1 cellular context compared by ENCODE assay signal in the genomic region with DNA sequence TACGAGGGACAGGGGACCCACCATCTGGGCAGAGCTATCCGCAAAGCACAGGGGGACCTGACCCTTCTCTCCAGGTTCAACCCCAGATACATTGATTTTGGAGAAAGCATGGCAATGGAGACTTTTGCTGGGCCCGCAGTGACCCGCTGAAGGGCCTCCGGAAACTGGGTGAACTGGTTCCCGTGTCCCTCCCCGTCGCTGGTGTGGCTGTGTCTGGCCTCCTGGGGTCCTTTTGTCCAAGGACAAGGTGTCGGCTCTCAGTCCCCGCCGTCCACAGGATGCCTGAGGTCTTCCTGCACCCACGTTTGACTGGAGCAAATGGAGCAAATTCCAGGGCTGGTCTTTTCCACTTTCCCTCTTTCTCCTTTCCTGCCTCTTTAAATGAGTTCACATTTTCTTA.
TF ChIP-seq lines count a peak whose summit lies in the region.

No MANE protein-coding gene starts in this region.

TF ChIP-seq in GM23338, 12 proteins besides CTCF, POLR2A, EP300 and RAD21 (continued from another document):
- TF ChIP-seq, protein P1, sequence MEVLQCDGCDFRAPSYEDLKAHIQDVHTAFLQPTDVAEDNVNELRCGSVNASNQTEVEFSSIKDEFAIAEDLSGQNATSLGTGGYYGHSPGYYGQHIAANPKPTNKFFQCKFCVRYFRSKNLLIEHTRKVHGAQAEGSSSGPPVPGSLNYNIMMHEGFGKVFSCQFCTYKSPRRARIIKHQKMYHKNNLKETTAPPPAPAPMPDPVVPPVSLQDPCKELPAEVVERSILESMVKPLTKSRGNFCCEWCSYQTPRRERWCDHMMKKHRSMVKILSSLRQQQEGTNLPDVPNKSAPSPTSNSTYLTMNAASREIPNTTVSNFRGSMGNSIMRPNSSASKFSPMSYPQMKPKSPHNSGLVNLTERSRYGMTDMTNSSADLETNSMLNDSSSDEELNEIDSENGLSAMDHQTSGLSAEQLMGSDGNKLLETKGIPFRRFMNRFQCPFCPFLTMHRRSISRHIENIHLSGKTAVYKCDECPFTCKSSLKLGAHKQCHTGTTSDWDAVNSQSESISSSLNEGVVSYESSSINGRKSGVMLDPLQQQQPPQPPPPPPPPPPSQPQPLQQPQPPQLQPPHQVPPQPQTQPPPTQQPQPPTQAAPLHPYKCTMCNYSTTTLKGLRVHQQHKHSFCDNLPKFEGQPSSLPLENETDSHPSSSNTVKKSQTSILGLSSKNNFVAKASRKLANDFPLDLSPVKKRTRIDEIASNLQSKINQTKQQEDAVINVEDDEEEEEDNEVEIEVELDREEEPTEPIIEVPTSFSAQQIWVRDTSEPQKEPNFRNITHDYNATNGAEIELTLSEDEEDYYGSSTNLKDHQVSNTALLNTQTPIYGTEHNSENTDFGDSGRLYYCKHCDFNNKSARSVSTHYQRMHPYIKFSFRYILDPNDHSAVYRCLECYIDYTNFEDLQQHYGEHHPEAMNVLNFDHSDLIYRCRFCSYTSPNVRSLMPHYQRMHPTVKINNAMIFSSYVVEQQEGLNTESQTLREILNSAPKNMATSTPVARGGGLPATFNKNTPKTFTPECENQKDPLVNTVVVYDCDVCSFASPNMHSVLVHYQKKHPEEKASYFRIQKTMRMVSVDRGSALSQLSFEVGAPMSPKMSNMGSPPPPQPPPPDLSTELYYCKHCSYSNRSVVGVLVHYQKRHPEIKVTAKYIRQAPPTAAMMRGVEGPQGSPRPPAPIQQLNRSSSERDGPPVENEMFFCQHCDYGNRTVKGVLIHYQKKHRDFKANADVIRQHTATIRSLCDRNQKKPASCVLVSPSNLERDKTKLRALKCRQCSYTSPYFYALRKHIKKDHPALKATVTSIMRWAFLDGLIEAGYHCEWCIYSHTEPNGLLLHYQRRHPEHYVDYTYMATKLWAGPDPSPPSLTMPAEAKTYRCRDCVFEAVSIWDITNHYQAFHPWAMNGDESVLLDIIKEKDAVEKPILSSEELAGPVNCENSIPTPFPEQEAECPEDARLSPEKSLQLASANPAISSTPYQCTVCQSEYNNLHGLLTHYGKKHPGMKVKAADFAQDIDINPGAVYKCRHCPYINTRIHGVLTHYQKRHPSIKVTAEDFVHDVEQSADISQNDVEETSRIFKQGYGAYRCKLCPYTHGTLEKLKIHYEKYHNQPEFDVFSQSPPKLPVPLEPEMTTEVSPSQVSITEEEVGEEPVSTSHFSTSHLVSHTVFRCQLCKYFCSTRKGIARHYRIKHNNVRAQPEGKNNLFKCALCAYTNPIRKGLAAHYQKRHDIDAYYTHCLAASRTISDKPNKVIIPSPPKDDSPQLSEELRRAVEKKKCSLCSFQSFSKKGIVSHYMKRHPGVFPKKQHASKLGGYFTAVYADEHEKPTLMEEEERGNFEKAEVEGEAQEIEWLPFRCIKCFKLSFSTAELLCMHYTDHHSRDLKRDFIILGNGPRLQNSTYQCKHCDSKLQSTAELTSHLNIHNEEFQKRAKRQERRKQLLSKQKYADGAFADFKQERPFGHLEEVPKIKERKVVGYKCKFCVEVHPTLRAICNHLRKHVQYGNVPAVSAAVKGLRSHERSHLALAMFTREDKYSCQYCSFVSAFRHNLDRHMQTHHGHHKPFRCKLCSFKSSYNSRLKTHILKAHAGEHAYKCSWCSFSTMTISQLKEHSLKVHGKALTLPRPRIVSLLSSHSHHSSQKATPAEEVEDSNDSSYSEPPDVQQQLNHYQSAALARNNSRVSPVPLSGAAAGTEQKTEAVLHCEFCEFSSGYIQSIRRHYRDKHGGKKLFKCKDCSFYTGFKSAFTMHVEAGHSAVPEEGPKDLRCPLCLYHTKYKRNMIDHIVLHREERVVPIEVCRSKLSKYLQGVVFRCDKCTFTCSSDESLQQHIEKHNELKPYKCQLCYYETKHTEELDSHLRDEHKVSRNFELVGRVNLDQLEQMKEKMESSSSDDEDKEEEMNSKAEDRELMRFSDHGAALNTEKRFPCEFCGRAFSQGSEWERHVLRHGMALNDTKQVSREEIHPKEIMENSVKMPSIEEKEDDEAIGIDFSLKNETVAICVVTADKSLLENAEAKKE (CRISPR knock-in tag; IDR thresholded peaks at IDR 0.05): no peak
- TF ChIP-seq, protein P2, sequence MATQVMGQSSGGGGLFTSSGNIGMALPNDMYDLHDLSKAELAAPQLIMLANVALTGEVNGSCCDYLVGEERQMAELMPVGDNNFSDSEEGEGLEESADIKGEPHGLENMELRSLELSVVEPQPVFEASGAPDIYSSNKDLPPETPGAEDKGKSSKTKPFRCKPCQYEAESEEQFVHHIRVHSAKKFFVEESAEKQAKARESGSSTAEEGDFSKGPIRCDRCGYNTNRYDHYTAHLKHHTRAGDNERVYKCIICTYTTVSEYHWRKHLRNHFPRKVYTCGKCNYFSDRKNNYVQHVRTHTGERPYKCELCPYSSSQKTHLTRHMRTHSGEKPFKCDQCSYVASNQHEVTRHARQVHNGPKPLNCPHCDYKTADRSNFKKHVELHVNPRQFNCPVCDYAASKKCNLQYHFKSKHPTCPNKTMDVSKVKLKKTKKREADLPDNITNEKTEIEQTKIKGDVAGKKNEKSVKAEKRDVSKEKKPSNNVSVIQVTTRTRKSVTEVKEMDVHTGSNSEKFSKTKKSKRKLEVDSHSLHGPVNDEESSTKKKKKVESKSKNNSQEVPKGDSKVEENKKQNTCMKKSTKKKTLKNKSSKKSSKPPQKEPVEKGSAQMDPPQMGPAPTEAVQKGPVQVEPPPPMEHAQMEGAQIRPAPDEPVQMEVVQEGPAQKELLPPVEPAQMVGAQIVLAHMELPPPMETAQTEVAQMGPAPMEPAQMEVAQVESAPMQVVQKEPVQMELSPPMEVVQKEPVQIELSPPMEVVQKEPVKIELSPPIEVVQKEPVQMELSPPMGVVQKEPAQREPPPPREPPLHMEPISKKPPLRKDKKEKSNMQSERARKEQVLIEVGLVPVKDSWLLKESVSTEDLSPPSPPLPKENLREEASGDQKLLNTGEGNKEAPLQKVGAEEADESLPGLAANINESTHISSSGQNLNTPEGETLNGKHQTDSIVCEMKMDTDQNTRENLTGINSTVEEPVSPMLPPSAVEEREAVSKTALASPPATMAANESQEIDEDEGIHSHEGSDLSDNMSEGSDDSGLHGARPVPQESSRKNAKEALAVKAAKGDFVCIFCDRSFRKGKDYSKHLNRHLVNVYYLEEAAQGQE (IDR thresholded peaks at IDR 0.05; ENCODE audit: unreplicated experiment): no peak
- TF ChIP-seq, protein P3, sequence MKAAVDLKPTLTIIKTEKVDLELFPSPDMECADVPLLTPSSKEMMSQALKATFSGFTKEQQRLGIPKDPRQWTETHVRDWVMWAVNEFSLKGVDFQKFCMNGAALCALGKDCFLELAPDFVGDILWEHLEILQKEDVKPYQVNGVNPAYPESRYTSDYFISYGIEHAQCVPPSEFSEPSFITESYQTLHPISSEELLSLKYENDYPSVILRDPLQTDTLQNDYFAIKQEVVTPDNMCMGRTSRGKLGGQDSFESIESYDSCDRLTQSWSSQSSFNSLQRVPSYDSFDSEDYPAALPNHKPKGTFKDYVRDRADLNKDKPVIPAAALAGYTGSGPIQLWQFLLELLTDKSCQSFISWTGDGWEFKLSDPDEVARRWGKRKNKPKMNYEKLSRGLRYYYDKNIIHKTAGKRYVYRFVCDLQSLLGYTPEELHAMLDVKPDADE (IDR thresholded peaks at IDR 0.05): no peak
- TF ChIP-seq JUNB (IDR thresholded peaks at IDR 0.05; ENCODE audit: unreplicated experiment) (no peak), EZH2 (IDR thresholded peaks at IDR 0.05; ENCODE audit: low read depth, unreplicated experiment) (no peak), ZNF331 (CRISPR knock-in tag; IDR thresholded peaks at IDR 0.05; ENCODE audit: low read depth) (no peak), POLR2AphosphoS5 (IDR thresholded peaks at IDR 0.05; ENCODE audit: low read depth) (no peak)
